In genomic region chr21:45074048-45074817, GRCh38 we compare ENCODE assay signal across 8 cellular contexts. TPM values are rescaled to one million over a fixed set of nuclear protein-coding genes. Genes with fewer than 3 reads are reported as not detected.
DNase-seq lines count a peak whose midpoint lies in the region; ATAC-seq and TF ChIP-seq lines count a peak whose summit lies in the region.

Gene ADARB1 (plus strand): TSS chr21:45074580. CDS start chr21:45171657, 97,077 bp downstream.

- peak within 1 kb of the TSS; percentile 64 for H3K4me3 ChIP-seq in fibroblast of mammary gland (ENCODE audit: control insufficient read depth, low read depth, low read length)

- peak within 1 kb of the TSS; percentile 81 for H3K27ac Mint-ChIP-seq in activated T-helper 2 cell treated with anti-CD3 and anti-CD28 coated beads, Interferon-gamma antibody, Interleukin-2, Interleukin-4, amounts not matched to agents 10 μg/mL and 5 μg/mL and 100 μg/mL, durations not matched to agents 14 hours and 24 hours and 36 hours
- H3K27ac Mint-ChIP-seq in naive thymus-derived CD8-positive, alpha-beta T cell, result peak within 1 kb of the TSS; percentile 87 to 98 (median 97)

- peak; percentile 50 for ATAC-seq in HG03135 (IDR thresholded peaks at IDR 0.05; ENCODE audit: unreplicated experiment)
- ATAC-seq in naive thymus-derived CD8-positive, alpha-beta T cell, result peak; percentile 48

- intact Hi-C loops in activated T-helper 2 cell treated with anti-CD3 and anti-CD28 coated beads, Interferon-gamma antibody, Interleukin-2, Interleukin-4, amounts not matched to agents 10 μg/mL and 5 μg/mL and 100 μg/mL, durations not matched to agents 14 hours and 24 hours and 36 hours (cut with micrococcal nuclease), result no loop called here

- POLR2A ChIA-PET in naive thymus-derived CD8-positive, alpha-beta T cell (lab: Charles Lee), result interaction anchor here (0.8 to 1.4 kb wide), 8 partner anchors 9 to 214 kb away, joined by 3 to 11 read pairs (median 3); partner anchors contain the start of genes POFUT2 and SLX9

- H3K27me3 Mint-ChIP-seq in activated T-helper 2 cell treated with anti-CD3 and anti-CD28 coated beads, Interferon-gamma antibody, Interleukin-2, Interleukin-4, amounts not matched to agents 10 μg/mL and 5 μg/mL and 100 μg/mL, durations not matched to agents 14 hours and 24 hours and 36 hours (ENCODE audit: low read depth), result no peaks in the 10 kb centered on the region
- H3K27me3 Mint-ChIP-seq in naive thymus-derived CD8-positive, alpha-beta T cell, result no peaks in the 10 kb centered on the region

- TF ChIP-seq CTCF in fibroblast of mammary gland (conservative IDR thresholded peaks at IDR 0.05; ENCODE audit: control insufficient read depth, insufficient read depth, low read depth, low read length), result no peak

- peak within 1 kb of the TSS; percentile 89 for H3K4me3 Mint-ChIP-seq in activated T-helper 2 cell treated with anti-CD3 and anti-CD28 coated beads, Interferon-gamma antibody, Interleukin-2, Interleukin-4, amounts not matched to agents 10 μg/mL and 5 μg/mL and 100 μg/mL, durations not matched to agents 14 hours and 24 hours and 36 hours (ENCODE audit: low read depth)
- peak within 1 kb of the TSS; percentile 87 to 99 (median 97) for H3K4me3 Mint-ChIP-seq in naive thymus-derived CD8-positive, alpha-beta T cell

- DNase-seq in NCI-H1436 (lab: John Stamatoyannopoulos, UW), result peak; percentile 47
- DNase-seq in NCI-H1436 treated with DMSO at 0.1 percent for 48 hours (lab: John Stamatoyannopoulos, UW), result no peak
- DNase-seq in activated T-helper 2 cell treated with anti-CD3 and anti-CD28 coated beads, Interferon-gamma antibody, Interleukin-2, Interleukin-4, amounts not matched to agents 10 μg/mL and 5 μg/mL and 100 μg/mL, durations not matched to agents 14 hours and 24 hours and 36 hours (ENCODE audit: low spot score), result peak; percentile 58
- peak; percentile 39 for DNase-seq in fibroblast of mammary gland (ENCODE audit: low read depth)
- DNase-seq in naive thymus-derived CD8-positive, alpha-beta T cell, result peak; percentile 41 to 78 (median 68)
- peak; percentile 40 for DNase-seq in superior temporal gyrus (ENCODE audit: extremely low spot score)

- peaks cover 40% of the 10 kb centered on the region for H3K4me1 Mint-ChIP-seq in activated T-helper 2 cell treated with anti-CD3 and anti-CD28 coated beads, Interferon-gamma antibody, Interleukin-2, Interleukin-4, amounts not matched to agents 10 μg/mL and 5 μg/mL and 100 μg/mL, durations not matched to agents 14 hours and 24 hours and 36 hours (ENCODE audit: low read depth)
- H3K4me1 Mint-ChIP-seq in naive thymus-derived CD8-positive, alpha-beta T cell, result peaks cover 23 to 49% (median 41%) of the 10 kb centered on the region in 4 donors

- peaks cover 5% of the 10 kb centered on the region for H3K36me3 Mint-ChIP-seq in activated T-helper 2 cell treated with anti-CD3 and anti-CD28 coated beads, Interferon-gamma antibody, Interleukin-2, Interleukin-4, amounts not matched to agents 10 μg/mL and 5 μg/mL and 100 μg/mL, durations not matched to agents 14 hours and 24 hours and 36 hours (ENCODE audit: low read depth)
- H3K36me3 Mint-ChIP-seq in naive thymus-derived CD8-positive, alpha-beta T cell, result no peaks in the 10 kb centered on the region

- H3K9me3 Mint-ChIP-seq in activated T-helper 2 cell treated with anti-CD3 and anti-CD28 coated beads, Interferon-gamma antibody, Interleukin-2, Interleukin-4, amounts not matched to agents 10 μg/mL and 5 μg/mL and 100 μg/mL, durations not matched to agents 14 hours and 24 hours and 36 hours, result no peaks in the 10 kb centered on the region
- no peaks in the 10 kb centered on the region for H3K9me3 Mint-ChIP-seq in naive thymus-derived CD8-positive, alpha-beta T cell

TF ChIP-seq in PFSK-1, 5 proteins besides CTCF, POLR2A, EP300 and RAD21:
- TF ChIP-seq FOXP2 (optimal IDR thresholded peaks at IDR 0.05; ENCODE audit: borderline replicate concordance, extremely low read depth, extremely low read length, insufficient read depth) (peak; percentile 64), SIN3A (IDR thresholded peaks at IDR 0.05; ENCODE audit: borderline replicate concordance, insufficient read depth, low read length) (no peak), REST (IDR thresholded peaks at IDR 0.05; ENCODE audit: insufficient read depth in 1 of 2, low read depth in 2 of 2, low read length in 2 of 2) (0 out of 4 replicates have a peak, but pooled peaks of 1 of the 2 experiments have one; percentile 23), TAF1 (IDR thresholded peaks at IDR 0.05; ENCODE audit: borderline replicate concordance, insufficient read depth, low read length) (peak; percentile 79; the same call in 1 of the 2 replicates), POLR2AphosphoS5 (IDR thresholded peaks at IDR 0.05; ENCODE audit: low read depth, low read length) (peak; percentile 46)
TF ChIP-seq in PFSK-1: peak in this region for 4.

RNA-seq across cellular contexts. Expression of gene ADARB1, which starts in this region (rescaled TPM):
- polyA plus RNA-seq in PFSK-1 (2012; ENCODE audit: insufficient read length, low read depth), result 7.1 TPM
- total RNA-seq in activated T-helper 2 cell treated with anti-CD3 and anti-CD28 coated beads, Interferon-gamma antibody, Interleukin-2, Interleukin-4, amounts not matched to agents 10 μg/mL and 5 μg/mL and 100 μg/mL, durations not matched to agents 14 hours and 24 hours and 36 hours, result 25.8 and 29.5 TPM in 2 replicates
- total RNA-seq in naive thymus-derived CD8-positive, alpha-beta T cell, result 10 to 100 TPM; 34.3 to 36.9 TPM
- polyA plus RNA-seq in naive thymus-derived CD8-positive, alpha-beta T cell, result 1 to 10 TPM; 2.9 to 7.7 (median 5.2) TPM
